ENCODE assay signal across 1 cellular context in genomic region chrX:41335590-41336331, GRCh38.
TF ChIP-seq lines count a peak whose summit lies in the region.

No MANE protein-coding gene starts in this region.

TF ChIP-seq in IMR-90, 13 proteins besides CTCF, POLR2A, EP300 and RAD21 (continued from another document):
- TF ChIP-seq USF2 (IDR thresholded peaks at IDR 0.05; ENCODE audit: low read depth, low read length) = no peak
